Comparison of ENCODE assay signal across 27 cellular contexts in the genomic region with DNA sequence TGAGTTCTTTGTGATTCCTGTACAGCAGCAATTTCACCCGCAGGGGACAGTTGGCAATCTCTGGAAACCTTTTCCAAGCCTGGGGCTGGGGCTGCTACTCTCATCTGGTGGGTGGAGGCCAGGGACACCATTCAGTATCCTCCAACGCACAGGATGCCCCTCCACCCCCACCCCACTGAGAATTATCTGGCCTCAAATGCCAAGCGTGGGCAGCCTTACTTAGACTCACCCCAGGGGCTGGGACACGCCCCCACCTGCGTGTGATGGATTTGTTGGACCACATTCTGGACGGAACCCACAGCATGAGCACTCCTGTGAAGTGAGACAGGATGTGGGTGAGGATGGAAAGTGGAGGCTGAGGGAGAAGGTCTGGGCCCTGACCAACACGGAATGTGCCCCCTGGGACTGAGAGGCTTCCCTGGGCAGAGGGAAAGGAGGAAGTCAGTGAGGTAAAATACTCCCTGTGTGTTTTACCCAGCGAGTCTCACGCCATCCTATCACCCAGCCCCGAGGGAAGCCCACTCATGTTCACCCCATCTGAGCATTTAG. TPM values are rescaled to one million over a fixed set of nuclear protein-coding genes. Genes with fewer than 3 reads are reported as not detected.
"Had no signal": no experiment of that assay in that cellular context is flagged by ENCODE, and none has a peak within 500 bp of the region (broad histone marks: within the 10 kb centered on the region; RNA-seq: fewer than 3 reads in every experiment).

No MANE protein-coding gene starts in this region.

- H3K27ac ChIP-seq: epithelial cell of prostate, left ventricle myocardium inferior, pancreas, prostate gland, skin epidermis, tibial nerve had no signal

- DNase-seq: activated CD4-positive, alpha-beta T cell treated with anti-CD3 and anti-CD28 coated beads for 4 hours; activated CD4-positive, alpha-beta T cell treated with anti-CD3 and anti-CD28 coated beads, Interleukin-2, amount 50 U/mL, for 4 hours; activated naive CD4-positive, alpha-beta T cell; activated T-cell treated with anti-CD3 and anti-CD28 coated beads for 4 hours; activated T-cell treated with anti-CD3 and anti-CD28 coated beads, Interleukin-2, amount 50 U/mL, for 72 hours; left ventricle myocardium inferior; retina; stimulated activated CD4-positive, alpha-beta T cell treated with anti-CD3 and anti-CD28 coated beads, Interleukin-12 subunit alpha, Interleukin-12 subunit beta, amount 100 ng/mL, for 4 hours; stimulated activated CD4-positive, alpha-beta T cell treated with anti-CD3 and anti-CD28 coated beads, Interleukin-4, amount 100 ng/mL, for 4 hours; stimulated activated CD8-positive, alpha-beta memory T cell treated with anti-CD3 and anti-CD28 coated beads, Interleukin-4, amount 100 ng/mL, for 48 hours; stimulated activated naive CD4-positive, alpha-beta T cell; T-cell had no signal

- H3K27me3 ChIP-seq: pancreas, tibial nerve had no signal

- H3K9me3 Mint-ChIP-seq: activated naive CD4-positive, alpha-beta T cell treated with anti-CD3 and anti-CD28 coated beads, Interleukin-2, amount 50 U/mL, for 72 hours; activated T-cell treated with anti-CD3 and anti-CD28 coated beads, Interleukin-2, amount 50 U/mL, for 72 hours; central memory CD8-positive, alpha-beta T cell; dendritic cell treated with granulocyte-macrophage colony-stimulating factor and Interleukin-4, amounts not matched to agents 40 ng/mL and 50 ng/mL, for 4 days; nephron; T-cell had no signal

- H3K4me1 ChIP-seq: pancreas, prostate gland had no signal

- FAIRE-seq: endometrium, frontal cortex, islet of Langerhans, pancreas had no signal

- H3K4me3 ChIP-seq: left ventricle myocardium inferior, lung, pancreas, prostate gland, skin epidermis, tibial nerve had no signal

- H3K9me3 ChIP-seq: left ventricle myocardium inferior, pancreas, prostate gland had no signal

- H3K27ac Mint-ChIP-seq: activated naive CD4-positive, alpha-beta T cell treated with anti-CD3 and anti-CD28 coated beads, Interleukin-2, amount 50 U/mL, for 72 hours; activated T-cell treated with anti-CD3 and anti-CD28 coated beads, Interleukin-2, amount 50 U/mL, for 72 hours; dendritic cell treated with granulocyte-macrophage colony-stimulating factor and Interleukin-4, amounts not matched to agents 40 ng/mL and 50 ng/mL, for 4 days had no signal

- H3K36me3 ChIP-seq: left ventricle myocardium inferior, pancreas, prostate gland, tibial nerve had no signal

- H3K4me3 Mint-ChIP-seq: activated T-cell treated with anti-CD3 and anti-CD28 coated beads, Interleukin-2, amount 50 U/mL, for 72 hours; central memory CD8-positive, alpha-beta T cell; dendritic cell treated with granulocyte-macrophage colony-stimulating factor and Interleukin-4, amounts not matched to agents 40 ng/mL and 50 ng/mL, for 4 days; nephron; T-cell had no signal

- H3K36me3 Mint-ChIP-seq: activated naive CD4-positive, alpha-beta T cell treated with anti-CD3 and anti-CD28 coated beads, Interleukin-2, amount 50 U/mL, for 72 hours; T-cell had no signal

- ATAC-seq: activated naive CD4-positive, alpha-beta T cell treated with anti-CD3 and anti-CD28 coated beads, Interleukin-2, amount 50 U/mL, for 72 hours; activated T-cell treated with anti-CD3 and anti-CD28 coated beads, Interleukin-2, amount 50 U/mL, for 72 hours; pancreas; sciatic nerve; T-cell had no signal

RNA-seq across cellular contexts. Expression of a gene that starts 13.7 kb away (rescaled TPM):
- total RNA-seq: T-helper 2 cell treated with Interferon-gamma antibody and Interleukin-4, amounts not matched to agents 100 ng/mL and 5 ng/mL, for 36 hours had no signal
